Comparison of ENCODE assay signal across 1 cellular context in the genomic region with DNA sequence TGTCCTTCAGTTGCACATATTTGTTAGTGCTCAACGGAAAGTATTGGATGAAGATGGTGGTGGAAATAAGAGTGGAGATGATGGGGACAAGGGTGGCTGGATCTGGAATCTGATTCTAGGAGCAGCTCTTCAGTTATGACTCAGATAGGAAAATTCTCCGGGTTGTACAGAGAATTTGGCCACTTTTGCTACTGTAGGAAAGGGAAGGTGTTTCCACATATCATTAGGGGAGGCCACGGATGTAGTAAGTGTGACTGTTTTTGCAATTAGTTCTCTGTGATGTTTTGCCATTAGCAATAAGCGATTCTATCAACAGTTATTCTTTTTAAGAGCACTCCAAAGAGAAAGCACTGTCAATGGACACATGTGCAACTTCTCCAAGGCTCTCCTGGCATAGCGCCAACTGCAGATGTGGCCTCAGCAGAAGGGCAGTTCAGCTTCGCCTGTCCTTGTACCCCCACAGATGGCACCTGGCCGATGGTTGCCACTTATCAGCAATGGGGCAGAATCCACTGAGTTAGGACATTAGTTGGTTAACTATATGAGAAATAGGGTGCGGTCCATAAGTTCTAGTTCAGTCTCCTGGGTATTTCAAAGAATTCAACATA.
TF ChIP-seq lines count a peak whose summit lies in the region.

No MANE protein-coding gene starts in this region.

TF ChIP-seq in GM12878, 131 proteins besides CTCF, POLR2A, EP300 and RAD21:
- TF ChIP-seq KLF5 (IDR thresholded peaks at IDR 0.05; ENCODE audit: partially characterized antibody) (no peak), FOS (IDR thresholded peaks at IDR 0.05; ENCODE audit: borderline replicate concordance, extremely low read depth, insufficient read length) (no peak), NFYA (IDR thresholded peaks at IDR 0.05; ENCODE audit: borderline replicate concordance, low read depth, low read length) (no peak), NR2F1 (conservative IDR thresholded peaks at IDR 0.05) (no peak), SUPT20H (IDR thresholded peaks at IDR 0.05; ENCODE audit: borderline replicate concordance, control insufficient read depth, low read depth, low read length) (no peak), BCL11A (IDR thresholded peaks at IDR 0.05; ENCODE audit: low read depth, low read length) (no peak), BHLHE40 (IDR thresholded peaks at IDR 0.05; ENCODE audit: borderline replicate concordance in 1 of 2, low read depth in 2 of 2, low read length in 1 of 2) (no peak), KDM1A (IDR thresholded peaks at IDR 0.05; ENCODE audit: borderline replicate concordance) (no peak), TARDBP (IDR thresholded peaks at IDR 0.05; ENCODE audit: borderline replicate concordance) (no peak), CEBPB (IDR thresholded peaks at IDR 0.05; ENCODE audit: borderline replicate concordance in 1 of 2, low read depth in 2 of 2, low read length in 2 of 2) (no peak), ZNF217 (IDR thresholded peaks at IDR 0.05) (no peak), NKRF (conservative IDR thresholded peaks at IDR 0.05) (no peak), CHD1 (IDR thresholded peaks at IDR 0.05; ENCODE audit: low read depth, low read length) (no peak), NBN (IDR thresholded peaks at IDR 0.05) (no peak), SUZ12 (IDR thresholded peaks at IDR 0.05; ENCODE audit: unreplicated experiment) (no peak), SREBF2 (IDR thresholded peaks at IDR 0.05; ENCODE audit: low read length) (no peak), ASH2L (IDR thresholded peaks at IDR 0.05; ENCODE audit: borderline replicate concordance, low read depth) (no peak), HDAC6 (IDR thresholded peaks at IDR 0.05; ENCODE audit: unreplicated experiment) (no peak), ZBTB40 (IDR thresholded peaks at IDR 0.05; ENCODE audit: borderline replicate concordance) (no peak)
- TF ChIP-seq, protein P1, sequence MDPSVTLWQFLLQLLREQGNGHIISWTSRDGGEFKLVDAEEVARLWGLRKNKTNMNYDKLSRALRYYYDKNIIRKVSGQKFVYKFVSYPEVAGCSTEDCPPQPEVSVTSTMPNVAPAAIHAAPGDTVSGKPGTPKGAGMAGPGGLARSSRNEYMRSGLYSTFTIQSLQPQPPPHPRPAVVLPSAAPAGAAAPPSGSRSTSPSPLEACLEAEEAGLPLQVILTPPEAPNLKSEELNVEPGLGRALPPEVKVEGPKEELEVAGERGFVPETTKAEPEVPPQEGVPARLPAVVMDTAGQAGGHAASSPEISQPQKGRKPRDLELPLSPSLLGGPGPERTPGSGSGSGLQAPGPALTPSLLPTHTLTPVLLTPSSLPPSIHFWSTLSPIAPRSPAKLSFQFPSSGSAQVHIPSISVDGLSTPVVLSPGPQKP (IDR thresholded peaks at IDR 0.05; ENCODE audit: low read depth, low read length): no peak
